In the genomic region with DNA sequence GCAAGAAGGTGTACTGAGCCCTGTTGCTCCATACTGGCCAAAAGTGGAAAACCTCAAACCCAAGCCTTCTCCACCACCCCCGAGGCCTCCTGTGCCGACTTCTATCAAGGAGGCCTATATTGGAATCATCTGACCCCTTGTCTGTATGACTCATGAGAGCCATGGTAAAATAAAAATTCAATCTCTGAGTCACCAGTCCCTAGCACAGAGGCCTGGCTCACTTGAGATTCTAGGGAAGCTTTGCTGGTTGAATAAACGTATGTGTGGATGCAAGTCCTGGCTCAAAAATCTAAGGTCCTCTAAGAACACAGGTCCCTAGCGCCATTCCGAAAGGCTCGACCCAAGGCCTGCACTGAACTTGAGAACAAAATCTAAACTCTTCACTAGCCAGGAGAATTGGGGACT, we compare ENCODE assay signal across 9 cellular contexts. TPM values are rescaled to one million over a fixed set of nuclear protein-coding genes. Genes with fewer than 3 reads are reported as not detected.
DNase-seq lines count a peak whose midpoint lies in the region; ATAC-seq, FAIRE-seq and TF ChIP-seq lines count a peak whose summit lies in the region.
"Had no signal": no experiment of that assay in that cellular context is flagged by ENCODE, and none has a peak within 500 bp of the region (broad histone marks: within the 10 kb centered on the region; RNA-seq: fewer than 3 reads in every experiment).

No MANE protein-coding gene starts in this region.

- peak overlapping the region; percentile 72 for H3K27ac Mint-ChIP-seq in CD8-positive, alpha-beta T cell

- intact Hi-C loops in CD8-positive, alpha-beta T cell (cut with DNase I, micrococcal nuclease) = no loop called here
- intact Hi-C loops in posterior vena cava (cut with DNase I) = no loop called here

- no peak for ATAC-seq in CD8-positive, alpha-beta T cell
- no peak for ATAC-seq in HG02884 (IDR thresholded peaks at IDR 0.05; ENCODE audit: unreplicated experiment)

- peak overlapping the region; percentile 63 for H3K4me3 Mint-ChIP-seq in CD8-positive, alpha-beta T cell

- H3K9me3 ChIP-seq in CD8-positive, alpha-beta T cell (ENCODE audit: low read length) = no peaks in the 10 kb centered on the region

- DNase-seq in CD8-positive, alpha-beta T cell = peak in 1 of 7 experiments; percentile 38
- DNase-seq in RCC 7860 (ENCODE audit: low spot score) (peak; percentile 78), epidermal melanocyte (ENCODE audit: insufficient read length, low spot score) (peak; percentile 34), posterior vena cava (ENCODE audit: low spot score) (peak; percentile 23), DMS114 treated with DMSO at 0.1 percent for 48 hours (lab: John Stamatoyannopoulos, UW; ENCODE audit: unreplicated experiment) (no peak), middle frontal gyrus (ENCODE audit: extremely low spot score, low spot score) (no peak), NOMO-1 (lab: John Stamatoyannopoulos, UW; ENCODE audit: unreplicated experiment in 2 of 2) (no peak)
- DNase-seq: KG1 had no signal

- POLR2A ChIA-PET in CD8-positive, alpha-beta T cell (lab: Charles Lee) = interaction anchor here (1.1 kb wide), 1 partner anchor 18 kb away, joined by 3 read pairs; no protein-coding TSS in a partner anchor

- no peaks in the 10 kb centered on the region for H3K27me3 Mint-ChIP-seq in CD8-positive, alpha-beta T cell (ENCODE audit: low read depth)

- H3K27me3 ChIP-seq in CD8-positive, alpha-beta T cell (ENCODE audit: insufficient read depth, low read length) = no peaks in the 10 kb centered on the region

- peaks cover 63% of the 10 kb centered on the region for H3K36me3 Mint-ChIP-seq in CD8-positive, alpha-beta T cell

- no peak overlapping the region for H3K4me3 ChIP-seq in CD8-positive, alpha-beta T cell (ENCODE audit: low read depth, low read length)

- H3K9me3 Mint-ChIP-seq in CD8-positive, alpha-beta T cell = no peaks in the 10 kb centered on the region

- TF ChIP-seq CTCF in CD8-positive, alpha-beta T cell (IDR thresholded peaks at IDR 0.05) = no peak

- H3K36me3 ChIP-seq in CD8-positive, alpha-beta T cell (ENCODE audit: insufficient read depth, low read length) = peaks cover 12% of the 10 kb centered on the region

- peaks cover 24% of the 10 kb centered on the region for H3K4me1 ChIP-seq in CD8-positive, alpha-beta T cell (ENCODE audit: insufficient read depth, low read length)

- H3K27ac ChIP-seq in CD8-positive, alpha-beta T cell (ENCODE audit: low read depth, low read length) = no peak overlapping the region

- peak; percentile 93 for FAIRE-seq in RCC 7860 (lab: Jason Lieb, UNC)

- CTCF ChIA-PET in CD8-positive, alpha-beta T cell (lab: Charles Lee) = interaction anchor here (2.5 kb wide), 1 partner anchor 18 kb away, joined by 11 read pairs; no protein-coding TSS in a partner anchor

- H3K4me1 Mint-ChIP-seq in CD8-positive, alpha-beta T cell (ENCODE audit: low read depth) = peaks cover 51% of the 10 kb centered on the region

RNA-seq across cellular contexts. Expression of a gene that starts 15.0 kb away (rescaled TPM):
- 10 to 100 TPM; 29.6 to 30.1 TPM for total RNA-seq in CD8-positive, alpha-beta T cell
- 10 to 100 TPM; 45.3 to 52.0 TPM for total RNA-seq in posterior vena cava

RNA-seq across cellular contexts. Expression of a gene that starts 50.2 kb away (rescaled TPM):
- 10 to 100 TPM; 17.6 to 22.6 TPM for total RNA-seq in CD8-positive, alpha-beta T cell
- total RNA-seq in posterior vena cava = 1 to 10 TPM; 4.4 to 4.6 TPM

Comparison
In these comparisons a context has a peak if more than half of its experiments do, and no peak if none do; other contexts are left out.
1. DNase-seq: peak in RCC 7860 (single experiment), epidermal melanocyte (single experiment) and posterior vena cava (single experiment); none in DMS114 treated with DMSO at 0.1 percent for 48 hours (single experiment), middle frontal gyrus (single experiment) and NOMO-1 (0 of 2).